In genomic region chr22:38986629-38987028, GRCh38 we compare ENCODE assay signal across 17 cellular contexts. TPM values are rescaled to one million over a fixed set of nuclear protein-coding genes. Genes with fewer than 3 reads are reported as not detected.
DNase-seq lines count a peak whose midpoint lies in the region; ATAC-seq, FAIRE-seq and TF ChIP-seq lines count a peak whose summit lies in the region.
"Had no signal": no experiment of that assay in that cellular context is flagged by ENCODE, and none has a peak within 500 bp of the region (broad histone marks: within the 10 kb centered on the region; RNA-seq: fewer than 3 reads in every experiment).

No MANE protein-coding gene starts in this region.

- no peaks in the 10 kb centered on the region for H3K9me3 ChIP-seq in T-helper 17 cell (ENCODE audit: control insufficient read depth, low read length, poor library complexity, severe bottlenecking)
- H3K9me3 ChIP-seq in H1 (ENCODE audit: insufficient read depth in 2 of 2, low read depth in 1 of 2, low read length in 1 of 2), result peaks cover 7 to 14% of the 10 kb centered on the region in 2 experiments

- WGBS in H1 (ENCODE audit: extremely low coverage in 1 of 2, insufficient coverage in 1 of 2, insufficient read length in 1 of 2, insufficient replicate concordance in 2 of 2, low coverage in 1 of 2, low lambda C conversion rate in 2 of 2, missing lambda C conversion rate in 1 of 2), 2 experiments, result 91% methylated on average over 3 of the region's 3 CpGs; no CpG with 5 or more reads in 1 of the 2 experiments

- H3K36me3 ChIP-seq in H1 (ENCODE audit: control insufficient read depth in 2 of 4, insufficient read depth in 4 of 4, low read length in 3 of 4), result peaks cover 0 to 5% (median 0%) of the 10 kb centered on the region in 4 experiments; a peak in 2 of 8 replicates

- no peak for ATAC-seq in T-helper 17 cell
- ATAC-seq in stimulated activated naive B cell treated with anti-CD40 and anti-IgM and Interleukin-4, amounts not matched to agents 10 μg/mL and 1 μg/mL and 100 μg/mL, for 72 hours (replicated peaks), result no peak

- no peaks in the 10 kb centered on the region for H3K27me3 Mint-ChIP-seq in activated naive CD4-positive, alpha-beta T cell treated with anti-CD3 and anti-CD28 coated beads for 36 hours (ENCODE audit: low read depth)
- no peaks in the 10 kb centered on the region for H3K27me3 Mint-ChIP-seq in T-helper 17 cell
- H3K27me3 Mint-ChIP-seq in stimulated activated naive B cell treated with anti-CD40 and anti-IgM and Interleukin-4, amounts not matched to agents 10 μg/mL and 1 μg/mL and 100 μg/mL, for 72 hours, result no peaks in the 10 kb centered on the region

- H3K36me3 Mint-ChIP-seq in activated naive CD4-positive, alpha-beta T cell treated with anti-CD3 and anti-CD28 coated beads for 36 hours (ENCODE audit: low read depth), result no peaks in the 10 kb centered on the region
- no peaks in the 10 kb centered on the region for H3K36me3 Mint-ChIP-seq in T-helper 17 cell (ENCODE audit: low read depth)
- H3K36me3 Mint-ChIP-seq in stimulated activated naive B cell treated with anti-CD40 and anti-IgM and Interleukin-4, amounts not matched to agents 10 μg/mL and 1 μg/mL and 100 μg/mL, for 72 hours, result peaks cover 0 to 4% of the 10 kb centered on the region in 2 donors

- H3K79me2 ChIP-seq in H1 (ENCODE audit: control insufficient read depth in 1 of 2, insufficient read depth in 2 of 2, low read length in 2 of 2), result no peaks in the 10 kb centered on the region

- H3K4me2 ChIP-seq in H1 (ENCODE audit: insufficient read depth in 1 of 2, low read depth in 2 of 2, low read length in 2 of 2), result no peak overlapping the region

- CTCF ChIA-PET in activated naive CD4-positive, alpha-beta T cell treated with anti-CD3 and anti-CD28 coated beads for 36 hours (lab: Charles Lee), result no interaction called here
- CTCF ChIA-PET in H1 (lab: Charles Lee; ENCODE audit: partially characterized antibody), result interaction anchor here (0.7 to 1.7 kb wide), 5 partner anchors 16 to 149 kb away, joined by 3 to 4 read pairs (median 3); no protein-coding TSS in a partner anchor

- no peak overlapping the region for H3K56ac ChIP-seq in H1 (replicated peaks; ENCODE audit: insufficient read length, low read depth, low read length)

- no peaks in the 10 kb centered on the region for H3K27me3 ChIP-seq in H1 (replicated peaks in 1 of 4; ENCODE audit: control insufficient read depth in 3 of 4, extremely low read depth in 1 of 4, insufficient read depth in 3 of 4, low read length in 3 of 4)

- no peak for TF ChIP-seq CTCF in H1 (IDR thresholded peaks at IDR 0.05; ENCODE audit: control extremely low read depth in 1 of 3, insufficient read depth in 1 of 3, low read depth in 1 of 3, low read length in 3 of 3)

- H3K27ac ChIP-seq in H1 (ENCODE audit: low read depth, low read length), result no peak overlapping the region
- H3K27ac ChIP-seq: HL-60 had no signal

- no peak overlapping the region for H3K14ac ChIP-seq in H1 (ENCODE audit: insufficient read length)

- no peak for TF ChIP-seq RAD21 in H1 (IDR thresholded peaks at IDR 0.05 in 1 of 2, conservative IDR thresholded peaks at IDR 0.05 in 1 of 2; ENCODE audit: low read depth in 2 of 2, low read length in 2 of 2)

- H2BK15ac ChIP-seq in H1 (ENCODE audit: low read length), result no peak overlapping the region

- H2BK5ac ChIP-seq in H1 (ENCODE audit: low read depth, low read length), result no peak overlapping the region

- H4K91ac ChIP-seq in H1 (replicated peaks; ENCODE audit: insufficient read length, low read length), result no peak overlapping the region

- no peak overlapping the region for H3K23ac ChIP-seq in H1 (ENCODE audit: insufficient read length)

- H2AK5ac ChIP-seq in H1 (ENCODE audit: low read depth, low read length), result no peak overlapping the region

- H3K9me3 Mint-ChIP-seq in activated naive CD4-positive, alpha-beta T cell treated with anti-CD3 and anti-CD28 coated beads for 36 hours, result peaks cover 10% of the 10 kb centered on the region
- H3K9me3 Mint-ChIP-seq in stimulated activated naive B cell treated with anti-CD40 and anti-IgM and Interleukin-4, amounts not matched to agents 10 μg/mL and 1 μg/mL and 100 μg/mL, for 72 hours, result peaks cover 2 to 4% of the 10 kb centered on the region in 2 donors

- H3K79me1 ChIP-seq in H1 (ENCODE audit: low read depth, low read length), result no peaks in the 10 kb centered on the region

- no peak for TF ChIP-seq EP300 in H1 (IDR thresholded peaks at IDR 0.05; ENCODE audit: borderline replicate concordance in 1 of 2, low read depth in 2 of 2, low read length in 2 of 2)

- H3K18ac ChIP-seq in H1 (ENCODE audit: extremely low read depth, low read length), result no peak overlapping the region

- intact Hi-C loops in activated naive CD4-positive, alpha-beta T cell treated with anti-CD3 and anti-CD28 coated beads for 36 hours (cut with micrococcal nuclease), result loop anchor here (10.0 kb wide), 1 partner anchor 282 kb away; the partner anchor contains the start of genes GTPBP1 and JOSD1

- H3K4ac ChIP-seq in H1 (replicated peaks; ENCODE audit: insufficient read length, low read depth, low read length), result no peak overlapping the region

- no peak overlapping the region for H2BK120ac ChIP-seq in H1 (replicated peaks; ENCODE audit: low read depth, low read length)

- no peaks in the 10 kb centered on the region for H3K23me2 ChIP-seq in H1 (ENCODE audit: low read depth, low read length)

- no peak overlapping the region for H2BK20ac ChIP-seq in H1 (ENCODE audit: low read length)

- H2AFZ ChIP-seq in H1 (ENCODE audit: low read length), result no peak overlapping the region

- DNase-seq in activated naive CD4-positive, alpha-beta T cell treated with anti-CD3 and anti-CD28 coated beads for 36 hours, result no peak
- no peak for DNase-seq in activated naive CD4-positive, alpha-beta T cell treated with anti-CD3 and anti-CD28 coated beads, Interleukin-2, amount 50 U/mL, for 16 hours
- DNase-seq in T-helper 17 cell (no peak), H1 (ENCODE audit: low read depth in 1 of 2, low spot score in 2 of 2) (no peak), G401 (ENCODE audit: low spot score) (no peak), NCI-H2227 treated with DMSO at 0.1 percent for 48 hours (lab: John Stamatoyannopoulos, UW) (no peak)
- no peak for DNase-seq in stimulated activated naive B cell treated with anti-CD40 and anti-IgM and Interleukin-4, amounts not matched to agents 10 μg/mL and 1 μg/mL and 100 μg/mL, for 72 hours
- DNase-seq: Caco-2, DMS153, HCEC 1CT, NCI-H1105 treated with DMSO at 0.1 percent for 48 hours, NCI-H1694 treated with DMSO at 0.1 percent for 48 hours, NCI-H526 treated with DMSO at 0.1 percent for 48 hours, SHP77 had no signal

- H3K4me1 ChIP-seq in H1 (replicated peaks in 1 of 4; ENCODE audit: control insufficient read depth in 3 of 4, insufficient read depth in 4 of 4, low read length in 3 of 4), result peaks cover 0 to 12% (median 2%) of the 10 kb centered on the region in 4 experiments; a peak in 6 of 7 replicates

- H3K27ac Mint-ChIP-seq in activated naive CD4-positive, alpha-beta T cell treated with anti-CD3 and anti-CD28 coated beads for 36 hours, result peak overlapping the region; percentile 51
- H3K27ac Mint-ChIP-seq in T-helper 17 cell, result peak overlapping the region; percentile 97
- peak overlapping the region; percentile 85 for H3K27ac Mint-ChIP-seq in stimulated activated naive B cell treated with anti-CD40 and anti-IgM and Interleukin-4, amounts not matched to agents 10 μg/mL and 1 μg/mL and 100 μg/mL, for 72 hours

- 0 out of 2 replicates have a peak overlapping the region, but pooled peaks have one; percentile 14 for H2BK12ac ChIP-seq in H1 (ENCODE audit: low read depth, low read length)

- H4K5ac ChIP-seq in H1 (ENCODE audit: insufficient read length, low read depth, low read length), result no peak overlapping the region

- no peak overlapping the region for H3K9ac ChIP-seq in H1 (replicated peaks in 1 of 4; ENCODE audit: extremely low read depth in 1 of 4, low read depth in 3 of 4, low read length in 3 of 4)

- in situ Hi-C loops in G401 (cut with HindIII; ENCODE audit: low sequenced_read_pairs), result no loop called here

- H4K20me1 ChIP-seq in H1 (replicated peaks in 1 of 2; ENCODE audit: control insufficient read depth in 1 of 2, insufficient read depth in 2 of 2, low read length in 2 of 2), result no peaks in the 10 kb centered on the region

- FAIRE-seq in H1 (lab: Jason Lieb, UNC), result no peak

- H4K8ac ChIP-seq in H1 (ENCODE audit: extremely low read depth, insufficient read depth, low read length), result no peak overlapping the region

- POLR2A ChIA-PET in H1 (lab: Charles Lee; ENCODE audit: partially characterized antibody), result no interaction called here

- H3K4me3 Mint-ChIP-seq in activated naive CD4-positive, alpha-beta T cell treated with anti-CD3 and anti-CD28 coated beads for 36 hours, result no peak overlapping the region
- H3K4me3 Mint-ChIP-seq in T-helper 17 cell, result no peak overlapping the region
- peak overlapping the region in 1 of 2 donors; percentile 21 for H3K4me3 Mint-ChIP-seq in stimulated activated naive B cell treated with anti-CD40 and anti-IgM and Interleukin-4, amounts not matched to agents 10 μg/mL and 1 μg/mL and 100 μg/mL, for 72 hours

- H3K4me1 Mint-ChIP-seq in activated naive CD4-positive, alpha-beta T cell treated with anti-CD3 and anti-CD28 coated beads for 36 hours (ENCODE audit: low read depth), result peaks cover 77% of the 10 kb centered on the region
- peaks cover 42% of the 10 kb centered on the region for H3K4me1 Mint-ChIP-seq in T-helper 17 cell
- H3K4me1 Mint-ChIP-seq in stimulated activated naive B cell treated with anti-CD40 and anti-IgM and Interleukin-4, amounts not matched to agents 10 μg/mL and 1 μg/mL and 100 μg/mL, for 72 hours, result peaks cover 29 to 30% of the 10 kb centered on the region in 2 donors

- TF ChIP-seq POLR2A in H1 (IDR thresholded peaks at IDR 0.05; ENCODE audit: control extremely low read depth in 1 of 2, low read depth in 2 of 2, low read length in 2 of 2), result no peak

- H3K4me3 ChIP-seq in H1 (ENCODE audit: extremely low read depth in 1 of 4, insufficient read depth in 2 of 4, low read depth in 3 of 4, low read length in 4 of 4), result no peak overlapping the region

RNA-seq across cellular contexts. Expression of gene APOBEC3B, which starts 4.5 kb away (rescaled TPM):
- 1 to 10 TPM; 5.5 to 6.0 TPM for total RNA-seq in activated naive CD4-positive, alpha-beta T cell treated with anti-CD3 and anti-CD28 coated beads for 36 hours
- total RNA-seq in T-helper 17 cell, result 1 to 10 TPM; 1.2 to 1.5 TPM
- 14.2 and 16.3 TPM in 2 replicates for total RNA-seq in H1 (2021; fragmentation: NEBNext Ultra II Directional; extraction: Animal tissue kit (Norgen Biotek cat#: 25700))
- polyA plus RNA-seq in H1 (2011; rRNA removed), result 43.3 and 74.9 TPM in 2 replicates
- polyA plus RNA-seq in H1 (2011; cell fraction: cytosol; rRNA removed), result 40.4 TPM
- 33.2 TPM for polyA plus RNA-seq in H1 (2011; cell fraction: nucleus; rRNA removed)
- polyA plus RNA-seq in H1 (2012, experiment 1 of 2), result 32.7 to 53.6 TPM (median 44.2 TPM) in 4 replicates
- 38.3 TPM for polyA plus RNA-seq in H1 (2012, experiment 2 of 2)
- 10.0 TPM for polyA plus RNA-seq in H1 (2013, experiment 1 of 2)
- 10.3 TPM for polyA plus RNA-seq in H1 (2013, experiment 2 of 2)
- polyA minus RNA-seq in H1 (2011; rRNA and poly(A)+ RNA removed), result 28.2 and 43.0 TPM in 2 replicates
- polyA minus RNA-seq in H1 (2011; cell fraction: cytosol; rRNA and poly(A)+ RNA removed), result 13.7 TPM
- polyA minus RNA-seq in H1 (2011; cell fraction: nucleus; rRNA and poly(A)+ RNA removed), result 8.5 TPM
- 6.4 and 8.9 TPM in 2 replicates for total RNA-seq in G401 (2014; rRNA removed; shearing (Covaris generic))

RNA-seq across cellular contexts. Expression of gene APOBEC3C, which starts 27.4 kb away (rescaled TPM):
- total RNA-seq in activated naive CD4-positive, alpha-beta T cell treated with anti-CD3 and anti-CD28 coated beads for 36 hours, result 10 to 100 TPM; 71.5 to 74.1 TPM
- total RNA-seq in T-helper 17 cell, result 10 to 100 TPM; 35.9 to 39.8 TPM
- total RNA-seq in H1 (2021; fragmentation: NEBNext Ultra II Directional; extraction: Animal tissue kit (Norgen Biotek cat#: 25700)), result 23.3 and 23.7 TPM in 2 replicates
- polyA plus RNA-seq in H1 (2011; rRNA removed), result 20.3 and 22.8 TPM in 2 replicates
- 13.0 TPM for polyA plus RNA-seq in H1 (2011; cell fraction: cytosol; rRNA removed)
- polyA plus RNA-seq in H1 (2011; cell fraction: nucleus; rRNA removed), result 11.5 TPM
- polyA plus RNA-seq in H1 (2012, experiment 1 of 2), result 24.1 to 37.8 TPM (median 30.0 TPM) in 4 replicates
- 34.1 TPM for polyA plus RNA-seq in H1 (2012, experiment 2 of 2)
- polyA plus RNA-seq in H1 (2013, experiment 1 of 2), result 41.5 TPM
- 38.6 TPM for polyA plus RNA-seq in H1 (2013, experiment 2 of 2)
- 9.3 and 11.0 TPM in 2 replicates for polyA minus RNA-seq in H1 (2011; rRNA and poly(A)+ RNA removed)
- 8.7 TPM for polyA minus RNA-seq in H1 (2011; cell fraction: cytosol; rRNA and poly(A)+ RNA removed)
- polyA minus RNA-seq in H1 (2011; cell fraction: nucleus; rRNA and poly(A)+ RNA removed), result 6.3 TPM
- total RNA-seq in G401 (2014; rRNA removed; shearing (Covaris generic)), result 1.7 and 2.9 TPM in 2 replicates

RNA-seq across cellular contexts. Expression of gene APOBEC3A, which starts 29.2 kb away (rescaled TPM):
- total RNA-seq in activated naive CD4-positive, alpha-beta T cell treated with anti-CD3 and anti-CD28 coated beads for 36 hours, result not detected
- 1 to 10 TPM in 1 of 2 donors, under 1 TPM in 1; 0.70 to 4.1 TPM for total RNA-seq in T-helper 17 cell
- not detected in 2 replicates for total RNA-seq in H1 (2021; fragmentation: NEBNext Ultra II Directional; extraction: Animal tissue kit (Norgen Biotek cat#: 25700))
- polyA plus RNA-seq in H1 (2011; rRNA removed), result not detected in 2 replicates
- polyA plus RNA-seq in H1 (2011; cell fraction: cytosol; rRNA removed), result not detected
- not detected for polyA plus RNA-seq in H1 (2011; cell fraction: nucleus; rRNA removed)
- not detected in 4 replicates for polyA plus RNA-seq in H1 (2012, experiment 1 of 2)
- not detected for polyA plus RNA-seq in H1 (2012, experiment 2 of 2)
- polyA plus RNA-seq in H1 (2013, experiment 1 of 2), result 0.04 TPM
- not detected for polyA plus RNA-seq in H1 (2013, experiment 2 of 2)
- polyA minus RNA-seq in H1 (2011; rRNA and poly(A)+ RNA removed), result not detected in 2 replicates
- not detected for polyA minus RNA-seq in H1 (2011; cell fraction: cytosol; rRNA and poly(A)+ RNA removed)
- not detected for polyA minus RNA-seq in H1 (2011; cell fraction: nucleus; rRNA and poly(A)+ RNA removed)
- not detected in 2 replicates for total RNA-seq in G401 (2014; rRNA removed; shearing (Covaris generic))
- total RNA-seq: Caco-2, LHCN-M2, OCI-LY7 had no signal

RNA-seq across cellular contexts. Expression of gene APOBEC3D, which starts 34.3 kb away (rescaled TPM):
- 10 to 100 TPM; 18.8 to 19.5 TPM for total RNA-seq in activated naive CD4-positive, alpha-beta T cell treated with anti-CD3 and anti-CD28 coated beads for 36 hours
- 10 to 100 TPM; 12.2 to 17.6 TPM for total RNA-seq in T-helper 17 cell
- total RNA-seq in H1 (2021; fragmentation: NEBNext Ultra II Directional; extraction: Animal tissue kit (Norgen Biotek cat#: 25700)), result 5.5 and 7.2 TPM in 2 replicates
- 2.2 and 4.3 TPM in 2 replicates for polyA plus RNA-seq in H1 (2011; rRNA removed)
- polyA plus RNA-seq in H1 (2011; cell fraction: cytosol; rRNA removed), result 2.7 TPM
- 5.2 TPM for polyA plus RNA-seq in H1 (2011; cell fraction: nucleus; rRNA removed)
- 5.2 to 9.9 TPM (median 8.0 TPM) in 4 replicates for polyA plus RNA-seq in H1 (2012, experiment 1 of 2)
- 3.9 TPM for polyA plus RNA-seq in H1 (2012, experiment 2 of 2)
- polyA plus RNA-seq in H1 (2013, experiment 1 of 2), result 3.9 TPM
- polyA plus RNA-seq in H1 (2013, experiment 2 of 2), result 4.6 TPM
- 7.2 and 9.4 TPM in 2 replicates for polyA minus RNA-seq in H1 (2011; rRNA and poly(A)+ RNA removed)
- 2.7 TPM for polyA minus RNA-seq in H1 (2011; cell fraction: cytosol; rRNA and poly(A)+ RNA removed)
- 3.5 TPM for polyA minus RNA-seq in H1 (2011; cell fraction: nucleus; rRNA and poly(A)+ RNA removed)
- 0.54 TPM in 1 of 2 replicates, not detected in the other for total RNA-seq in G401 (2014; rRNA removed; shearing (Covaris generic))

RNA-seq across cellular contexts. Expression of gene APOBEC3F, which starts 54.0 kb away (rescaled TPM):
- 10 to 100 TPM; 12.3 to 12.4 TPM for total RNA-seq in activated naive CD4-positive, alpha-beta T cell treated with anti-CD3 and anti-CD28 coated beads for 36 hours
- 10 to 100 TPM; 11.7 to 13.5 TPM for total RNA-seq in T-helper 17 cell
- 7.3 and 9.7 TPM in 2 replicates for total RNA-seq in H1 (2021; fragmentation: NEBNext Ultra II Directional; extraction: Animal tissue kit (Norgen Biotek cat#: 25700))
- 4.0 and 5.5 TPM in 2 replicates for polyA plus RNA-seq in H1 (2011; rRNA removed)
- 3.1 TPM for polyA plus RNA-seq in H1 (2011; cell fraction: cytosol; rRNA removed)
- 4.0 TPM for polyA plus RNA-seq in H1 (2011; cell fraction: nucleus; rRNA removed)
- polyA plus RNA-seq in H1 (2012, experiment 1 of 2), result 3.8 to 5.7 TPM (median 4.8 TPM) in 4 replicates
- polyA plus RNA-seq in H1 (2012, experiment 2 of 2), result 2.6 TPM
- 4.7 TPM for polyA plus RNA-seq in H1 (2013, experiment 1 of 2)
- 4.7 TPM for polyA plus RNA-seq in H1 (2013, experiment 2 of 2)
- polyA minus RNA-seq in H1 (2011; rRNA and poly(A)+ RNA removed), result 6.5 and 6.8 TPM in 2 replicates
- 5.7 TPM for polyA minus RNA-seq in H1 (2011; cell fraction: cytosol; rRNA and poly(A)+ RNA removed)
- 4.4 TPM for polyA minus RNA-seq in H1 (2011; cell fraction: nucleus; rRNA and poly(A)+ RNA removed)
- 4.7 and 9.7 TPM in 2 replicates for total RNA-seq in G401 (2014; rRNA removed; shearing (Covaris generic))
